Comparison of ENCODE assay signal across 21 cellular contexts in genomic region chr1:42358791-42359190, GRCh38. TPM values are rescaled to one million over a fixed set of nuclear protein-coding genes. Genes with fewer than 3 reads are reported as not detected.
DNase-seq lines count a peak whose midpoint lies in the region; ATAC-seq and TF ChIP-seq lines count a peak whose summit lies in the region.
"Had no signal": no experiment of that assay in that cellular context is flagged by ENCODE, and none has a peak within 500 bp of the region (broad histone marks: within the 10 kb centered on the region; RNA-seq: fewer than 3 reads in every experiment).

No MANE protein-coding gene starts in this region.

- H3K36me3 Mint-ChIP-seq in activated CD8-positive, alpha-beta T cell treated with anti-CD3 and anti-CD28 coated beads for 36 hours (ENCODE audit: low read depth) = no peaks in the 10 kb centered on the region
- H3K36me3 Mint-ChIP-seq in activated CD8-positive, alpha-beta T cell treated with anti-CD3 and anti-CD28 coated beads, Interleukin-2, amount 10 ng/mL, durations not matched to agents 7 days and 5 days (ENCODE audit: low read depth) = no peaks in the 10 kb centered on the region
- H3K36me3 Mint-ChIP-seq in activated naive CD8-positive, alpha-beta T cell treated with anti-CD3 and anti-CD28 coated beads, Interleukin-2, amount 50 U/mL, for 24 hours (ENCODE audit: low read depth) = no peaks in the 10 kb centered on the region
- H3K36me3 Mint-ChIP-seq: CD4-positive, CD25-positive, alpha-beta regulatory T cell had no signal

- H3K4me3 Mint-ChIP-seq in activated CD8-positive, alpha-beta T cell treated with anti-CD3 and anti-CD28 coated beads for 36 hours = no peak overlapping the region
- H3K4me3 Mint-ChIP-seq in activated CD8-positive, alpha-beta T cell treated with anti-CD3 and anti-CD28 coated beads, Interleukin-2, amount 10 ng/mL, durations not matched to agents 7 days and 5 days = no peak overlapping the region
- no peak overlapping the region for H3K4me3 Mint-ChIP-seq in activated naive CD8-positive, alpha-beta T cell treated with anti-CD3 and anti-CD28 coated beads, Interleukin-2, amount 50 U/mL, for 24 hours
- H3K4me3 Mint-ChIP-seq: activated CD4-positive, alpha-beta memory T cell treated with anti-CD3 and anti-CD28 coated beads, Interleukin-2, amount 10 ng/mL, durations not matched to agents 7 days and 5 days; central memory CD8-positive, alpha-beta T cell had no signal

- no peak overlapping the region for H3K27ac Mint-ChIP-seq in activated CD8-positive, alpha-beta T cell treated with anti-CD3 and anti-CD28 coated beads for 36 hours
- no peak overlapping the region for H3K27ac Mint-ChIP-seq in activated CD8-positive, alpha-beta T cell treated with anti-CD3 and anti-CD28 coated beads, Interleukin-2, amount 10 ng/mL, durations not matched to agents 7 days and 5 days
- H3K27ac Mint-ChIP-seq in activated naive CD8-positive, alpha-beta T cell treated with anti-CD3 and anti-CD28 coated beads, Interleukin-2, amount 50 U/mL, for 24 hours = no peak overlapping the region
- H3K27ac Mint-ChIP-seq: activated CD4-positive, alpha-beta memory T cell treated with anti-CD3 and anti-CD28 coated beads, Interleukin-2, amount 10 ng/mL, durations not matched to agents 7 days and 5 days; CD4-positive, CD25-positive, alpha-beta regulatory T cell had no signal

- no peaks in the 10 kb centered on the region for H3K9me3 Mint-ChIP-seq in activated CD8-positive, alpha-beta T cell treated with anti-CD3 and anti-CD28 coated beads for 36 hours
- H3K9me3 Mint-ChIP-seq in activated CD8-positive, alpha-beta T cell treated with anti-CD3 and anti-CD28 coated beads, Interleukin-2, amount 10 ng/mL, durations not matched to agents 7 days and 5 days (ENCODE audit: insufficient read depth) = no peaks in the 10 kb centered on the region
- H3K9me3 Mint-ChIP-seq in activated naive CD8-positive, alpha-beta T cell treated with anti-CD3 and anti-CD28 coated beads, Interleukin-2, amount 50 U/mL, for 24 hours = no peaks in the 10 kb centered on the region
- H3K9me3 Mint-ChIP-seq: activated CD4-positive, alpha-beta memory T cell treated with anti-CD3 and anti-CD28 coated beads, Interleukin-2, amount 10 ng/mL, durations not matched to agents 7 days and 5 days; central memory CD8-positive, alpha-beta T cell had no signal

- POLR2A ChIA-PET in activated CD8-positive, alpha-beta T cell treated with anti-CD3 and anti-CD28 coated beads for 36 hours (lab: Charles Lee) = no interaction called here
- POLR2A ChIA-PET in activated CD8-positive, alpha-beta T cell treated with anti-CD3 and anti-CD28 coated beads, Interleukin-2, amount 10 ng/mL, durations not matched to agents 7 days and 5 days (lab: Charles Lee) = no interaction called here

- TF ChIP-seq POLR2A in lower leg skin (IDR thresholded peaks at IDR 0.05) = no peak

- ATAC-seq in activated CD8-positive, alpha-beta T cell treated with anti-CD3 and anti-CD28 coated beads for 36 hours = peak; percentile 55
- ATAC-seq in activated CD8-positive, alpha-beta T cell treated with anti-CD3 and anti-CD28 coated beads, Interleukin-2, amount 10 ng/mL, durations not matched to agents 7 days and 5 days = no peak
- peak; percentile 49 for ATAC-seq in GM18858 (IDR thresholded peaks at IDR 0.05; ENCODE audit: unreplicated experiment)
- peak; percentile 50 for ATAC-seq in HG02852 (IDR thresholded peaks at IDR 0.05; ENCODE audit: unreplicated experiment)
- ATAC-seq in activated naive CD8-positive, alpha-beta T cell treated with anti-CD3 and anti-CD28 coated beads, Interleukin-2, amount 50 U/mL, for 24 hours = peak; percentile 65
- ATAC-seq: left lobe of liver had no signal

- peaks cover 12% of the 10 kb centered on the region for H3K4me1 Mint-ChIP-seq in activated CD8-positive, alpha-beta T cell treated with anti-CD3 and anti-CD28 coated beads for 36 hours (ENCODE audit: low read depth)
- no peaks in the 10 kb centered on the region for H3K4me1 Mint-ChIP-seq in activated CD8-positive, alpha-beta T cell treated with anti-CD3 and anti-CD28 coated beads, Interleukin-2, amount 10 ng/mL, durations not matched to agents 7 days and 5 days (ENCODE audit: low read depth)
- H3K4me1 Mint-ChIP-seq in activated naive CD8-positive, alpha-beta T cell treated with anti-CD3 and anti-CD28 coated beads, Interleukin-2, amount 50 U/mL, for 24 hours = peaks cover 9% of the 10 kb centered on the region
- H3K4me1 Mint-ChIP-seq: activated CD4-positive, alpha-beta memory T cell treated with anti-CD3 and anti-CD28 coated beads, Interleukin-2, amount 10 ng/mL, durations not matched to agents 7 days and 5 days; CD4-positive, CD25-positive, alpha-beta regulatory T cell; central memory CD8-positive, alpha-beta T cell had no signal

- peaks cover 2% of the 10 kb centered on the region for H3K27me3 Mint-ChIP-seq in activated CD8-positive, alpha-beta T cell treated with anti-CD3 and anti-CD28 coated beads for 36 hours
- H3K27me3 Mint-ChIP-seq in activated CD8-positive, alpha-beta T cell treated with anti-CD3 and anti-CD28 coated beads, Interleukin-2, amount 10 ng/mL, durations not matched to agents 7 days and 5 days (ENCODE audit: low read depth) = peaks cover 6% of the 10 kb centered on the region
- peaks cover 5% of the 10 kb centered on the region for H3K27me3 Mint-ChIP-seq in activated naive CD8-positive, alpha-beta T cell treated with anti-CD3 and anti-CD28 coated beads, Interleukin-2, amount 50 U/mL, for 24 hours

- no peak for TF ChIP-seq CTCF in activated CD8-positive, alpha-beta T cell treated with anti-CD3 and anti-CD28 coated beads for 36 hours (IDR thresholded peaks at IDR 0.05)
- TF ChIP-seq CTCF in lower leg skin (IDR thresholded peaks at IDR 0.05) = no peak

- no peak overlapping the region for H3K4me3 ChIP-seq in lower leg skin (ENCODE audit: low read depth, poor library complexity, severe bottlenecking)
- H3K4me3 ChIP-seq: prostate gland, SJCRH30, transverse colon had no signal

- no peak for DNase-seq in activated CD8-positive, alpha-beta T cell treated with anti-CD3 and anti-CD28 coated beads for 36 hours
- no peak for DNase-seq in activated CD8-positive, alpha-beta T cell treated with anti-CD3 and anti-CD28 coated beads, Interleukin-2, amount 10 ng/mL, durations not matched to agents 7 days and 5 days
- DNase-seq in activated naive CD8-positive, alpha-beta T cell treated with anti-CD3 and anti-CD28 coated beads, Interleukin-2, amount 50 U/mL, for 24 hours = no peak
- DNase-seq in HuH-7.5 (ENCODE audit: low spot score) (no peak), lower leg skin (ENCODE audit: low spot score in 2 of 2) (no peak)
- DNase-seq in effector CD4-positive, alpha-beta T cell = no peak
- DNase-seq: activated CD4-positive, alpha-beta memory T cell treated with anti-CD3 and anti-CD28 coated beads, Interleukin-2, amount 10 ng/mL, durations not matched to agents 7 days and 5 days; activated effector memory CD4-positive, alpha-beta T cell treated with anti-CD3 and anti-CD28 coated beads, Interleukin-2, amount 50 U/mL, for 16 hours; CD4-positive, CD25-positive, alpha-beta regulatory T cell; dermis blood vessel endothelial cell; GOT3; NCI-H1436 treated with DMSO at 0.1 percent for 48 hours; NCI-H2107; NCI-H774; SJCRH30; transverse colon had no signal

- 88 to 90% methylated on average over 3 of the region's 3 CpGs for WGBS in lower leg skin, 2 donors

- intact Hi-C loops in activated CD8-positive, alpha-beta T cell treated with anti-CD3 and anti-CD28 coated beads for 36 hours (cut with micrococcal nuclease) = no loop called here
- intact Hi-C loops in lower leg skin (cut with DNase I; ENCODE audit: low total_unique reads) = no loop called here

- CTCF ChIA-PET in activated CD8-positive, alpha-beta T cell treated with anti-CD3 and anti-CD28 coated beads for 36 hours (lab: Charles Lee) = interaction anchor here (1.3 kb wide), 1 partner anchor 17 kb away, joined by 3 read pairs; no protein-coding TSS in a partner anchor
- CTCF ChIA-PET in activated CD8-positive, alpha-beta T cell treated with anti-CD3 and anti-CD28 coated beads, Interleukin-2, amount 10 ng/mL, durations not matched to agents 7 days and 5 days (lab: Charles Lee) = no interaction called here

RNA-seq across cellular contexts. Expression of gene RIMKLA, which starts 21.8 kb away (rescaled TPM):
- 10 to 100 TPM in 1 of 2 experiments, 1 to 10 TPM in 1; 9.8 to 10.3 TPM for total RNA-seq in activated CD8-positive, alpha-beta T cell treated with anti-CD3 and anti-CD28 coated beads for 36 hours
- total RNA-seq in activated CD8-positive, alpha-beta T cell treated with anti-CD3 and anti-CD28 coated beads, Interleukin-2, amount 10 ng/mL, durations not matched to agents 7 days and 5 days = 1 to 10 TPM; 2.5 TPM
- under 1 TPM in 3 of 4 donors, not detected in 1; 0.04 to 0.34 (median 0.26) TPM for total RNA-seq in lower leg skin
- total RNA-seq: CD4-positive, CD25-positive, alpha-beta regulatory T cell had no signal

RNA-seq across cellular contexts. Expression of gene FOXJ3, which starts 23.8 kb away (rescaled TPM):
- total RNA-seq in activated CD8-positive, alpha-beta T cell treated with anti-CD3 and anti-CD28 coated beads for 36 hours = 10 to 100 TPM; 43.1 to 44.0 TPM
- total RNA-seq in activated CD8-positive, alpha-beta T cell treated with anti-CD3 and anti-CD28 coated beads, Interleukin-2, amount 10 ng/mL, durations not matched to agents 7 days and 5 days = 10 to 100 TPM; 41.5 to 44.5 TPM
- 10 to 100 TPM; 29.8 to 39.6 (median 35.9) TPM for total RNA-seq in lower leg skin
